14 cellular contexts compared by ENCODE assay signal in the genomic region with DNA sequence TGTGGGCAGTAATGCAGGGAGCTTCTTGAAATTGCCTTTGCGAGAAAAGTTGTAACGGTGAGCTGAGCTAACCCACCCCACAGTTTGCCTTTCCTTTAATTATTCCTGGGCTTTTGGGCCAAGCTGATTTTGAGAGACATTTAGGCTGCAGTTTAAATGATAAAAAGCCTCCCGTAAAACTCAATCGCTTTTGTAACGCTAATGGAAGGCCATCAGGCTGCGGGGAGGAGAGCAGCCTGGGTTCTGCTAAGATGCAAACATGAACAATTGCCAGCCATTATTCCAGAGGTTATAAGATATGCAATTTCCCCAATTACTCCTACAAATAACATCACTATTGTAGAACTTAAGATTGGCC.
DNase-seq lines count a peak whose midpoint lies in the region; ATAC-seq and TF ChIP-seq lines count a peak whose summit lies in the region.
"Had no signal": no experiment of that assay in that cellular context is flagged by ENCODE, and none has a peak within 500 bp of the region (broad histone marks: within the 10 kb centered on the region; RNA-seq: fewer than 3 reads in every experiment).

No MANE protein-coding gene starts in this region.

- TF ChIP-seq CTCF in right atrium auricular region (IDR thresholded peaks at IDR 0.05) (no peak), osteoblast (IDR thresholded peaks at IDR 0.05; ENCODE audit: extremely low read depth, low read depth, low read length) (no peak)

- no peaks in the 10 kb centered on the region for H4K20me1 ChIP-seq in osteoblast (ENCODE audit: insufficient read depth, low read length)

- ATAC-seq in Right ventricle myocardium inferior = no peak
- no peak for ATAC-seq in HG02678 (IDR thresholded peaks at IDR 0.05; ENCODE audit: unreplicated experiment)

- peak overlapping the region; percentile 30 for H3K4me2 ChIP-seq in osteoblast (ENCODE audit: insufficient read depth, low read length)

- no peaks in the 10 kb centered on the region for H3K4me1 ChIP-seq in right atrium auricular region
- H3K4me1 ChIP-seq in esophagus (ENCODE audit: control insufficient read depth in 2 of 2, insufficient read depth in 2 of 2, low read length in 1 of 2) = no peaks in the 10 kb centered on the region
- H3K4me1 ChIP-seq in osteoblast (ENCODE audit: insufficient read depth, low read length) = peaks cover 7% of the 10 kb centered on the region

- WGBS in esophagus, 2 donors = 76 to 79% methylated on average over 6 of the region's 6 CpGs

- H2AFZ ChIP-seq in osteoblast (ENCODE audit: low read length) = no peak overlapping the region

- no peak for DNase-seq in right atrium auricular region (ENCODE audit: low spot score)
- DNase-seq in Right ventricle myocardium inferior (ENCODE audit: missing footprints) = no peak
- no peak for DNase-seq in osteoblast (ENCODE audit: insufficient read length, low spot score, missing footprints)
- no peak for DNase-seq in effector CD8-positive, alpha-beta T cell (lab: John Stamatoyannopoulos, UW)
- DNase-seq in anterior cingulate cortex (lab: John Stamatoyannopoulos, UW) = no peak
- DNase-seq in iPS-NIHi7 (ENCODE audit: extremely low spot score) = no peak
- DNase-seq: activated CD8-positive, alpha-beta memory T cell treated with anti-CD3 and anti-CD28 coated beads, Interleukin-2, amount 50 U/mL, for 4 hours; glutamatergic neuron; kidney; NCI-H1694; NCI-H510A; SHP77 treated with DMSO at 0.1 percent for 48 hours had no signal

- peaks cover 6 to 7% of the 10 kb centered on the region in 2 donors for H3K9me3 ChIP-seq in right atrium auricular region
- H3K9me3 ChIP-seq in esophagus (ENCODE audit: control insufficient read depth in 2 of 2, insufficient read depth in 1 of 2, low read depth in 1 of 2, low read length in 1 of 2) = peaks cover 0 to 2% of the 10 kb centered on the region in 2 donors
- H3K9me3 ChIP-seq in osteoblast (ENCODE audit: low read depth, low read length) = no peaks in the 10 kb centered on the region

- no peaks in the 10 kb centered on the region for H3K79me2 ChIP-seq in osteoblast (ENCODE audit: insufficient read depth, low read length)

- H3K27me3 ChIP-seq in right atrium auricular region (no peaks in the 10 kb centered on the region), esophagus (ENCODE audit: control insufficient read depth in 1 of 2, insufficient read depth in 2 of 2, low read length in 2 of 2) (no peaks in the 10 kb centered on the region), osteoblast (ENCODE audit: insufficient read depth, low read length) (no peaks in the 10 kb centered on the region)

- peak overlapping the region; percentile 32 to 50 for H3K27ac ChIP-seq in right atrium auricular region
- H3K27ac ChIP-seq in esophagus (ENCODE audit: low read depth in 2 of 2, low read length in 1 of 2) = peak overlapping the region; percentile 7 to 64
- H3K27ac ChIP-seq in osteoblast (ENCODE audit: low read depth, low read length) = peak overlapping the region; percentile 62

- no peak overlapping the region for H3K4me3 ChIP-seq in right atrium auricular region
- H3K4me3 ChIP-seq in esophagus (ENCODE audit: low read depth in 1 of 2, low read length in 2 of 2) = no peak overlapping the region
- no peak overlapping the region for H3K4me3 ChIP-seq in osteoblast (ENCODE audit: insufficient read depth, low read length)

- H3K36me3 ChIP-seq in right atrium auricular region (no peaks in the 10 kb centered on the region), esophagus (ENCODE audit: control insufficient read depth in 2 of 2, insufficient read depth in 2 of 2, low read length in 1 of 2) (no peaks in the 10 kb centered on the region), osteoblast (ENCODE audit: insufficient read depth, low read length) (no peaks in the 10 kb centered on the region)

- intact Hi-C loops in Right ventricle myocardium inferior (cut with DNase I) = no loop called here
